ENCODE assay signal across 8 cellular contexts in the genomic region with DNA sequence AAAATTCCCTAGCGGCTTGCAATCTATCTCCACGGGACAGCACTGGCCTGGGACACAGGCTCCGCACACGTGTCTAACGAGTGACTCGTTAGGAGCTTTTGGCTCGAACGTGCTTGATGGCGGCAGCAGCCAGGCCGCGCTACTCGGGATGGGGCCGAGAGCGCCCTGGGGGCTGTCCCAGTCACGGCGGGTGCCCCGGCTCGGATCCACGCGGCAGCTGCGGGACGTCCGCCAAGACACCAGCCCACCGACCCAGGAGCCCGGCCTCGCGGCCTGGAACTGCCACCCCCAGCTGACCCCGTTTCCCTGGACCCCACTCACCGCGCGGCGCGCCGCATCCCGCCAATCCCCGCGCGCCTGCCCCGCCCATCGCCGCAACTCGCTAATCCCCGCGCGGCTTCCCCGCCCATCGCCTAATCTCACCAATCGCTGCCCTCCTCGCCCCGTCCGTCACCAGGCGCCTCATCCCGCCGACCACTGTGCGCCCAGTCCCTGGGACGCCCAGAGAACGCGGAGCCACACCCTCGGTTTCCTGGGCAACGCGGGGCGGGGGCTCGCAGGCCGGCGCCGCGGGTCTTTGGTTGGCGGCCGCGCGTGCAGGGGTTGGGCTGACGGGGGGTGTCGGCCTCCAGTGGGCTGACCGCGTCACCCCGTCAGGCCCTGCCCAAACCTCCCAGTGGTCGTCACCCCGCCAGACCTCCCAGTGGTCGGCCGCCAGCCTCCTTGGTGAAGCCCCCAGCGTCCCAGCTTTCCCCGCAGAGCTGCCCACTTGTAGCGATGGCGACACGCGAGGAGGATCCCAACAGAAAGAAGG. TPM values are rescaled to one million over a fixed set of nuclear protein-coding genes. Genes with fewer than 3 reads are reported as not detected.
DNase-seq lines count a peak whose midpoint lies in the region; TF ChIP-seq lines count a peak whose summit lies in the region.

A gene (minus strand): TSS at position 359 of the 814 bp plus-strand sequence. CDS start 1,495 bp downstream, outside the sequence.

- H3K79me2 ChIP-seq in neural cell (replicated peaks; ENCODE audit: insufficient read depth, low read length), result peaks cover 14% of the 10 kb centered on the region

- no peaks in the 10 kb centered on the region for H3F3A ChIP-seq in neural cell (ENCODE audit: insufficient read depth, low read length, poor library complexity, severe bottlenecking)

- TF ChIP-seq CTCF in neural cell (IDR thresholded peaks at IDR 0.05; ENCODE audit: poor library complexity, severe bottlenecking) (peak; percentile 29), stomach (IDR thresholded peaks at IDR 0.05) (no peak)

- H3K9ac ChIP-seq in neural cell (ENCODE audit: low read length), result peak within 1 kb of the TSS; percentile 71

- intact Hi-C loops in stomach (cut with DNase I; ENCODE audit: low total_unique reads), result loop anchor here (10.0 kb wide), 1 partner anchor 49 kb away; no protein-coding TSS in a partner anchor

- H3K27ac ChIP-seq in neural cell (ENCODE audit: low read length), result peak within 1 kb of the TSS; percentile 49
- H3K27ac ChIP-seq in stomach, result peak within 1 kb of the TSS; percentile 82 to 94 (median 93)

- DNase-seq in ELR (ENCODE audit: low read depth) (peak; percentile 99), H7 (peak; percentile 100), M059J (ENCODE audit: low read depth) (peak; percentile 97), SHP77 (lab: John Stamatoyannopoulos, UW) (peak; percentile 98 to 99), activated gamma-delta T cell (lab: John Stamatoyannopoulos, UW) (peak; percentile 95), fibroblast of the conjunctiva (ENCODE audit: low read depth) (peak; percentile 90), stomach (peak; percentile 97)

- no peak for TF ChIP-seq POLR2A in stomach (IDR thresholded peaks at IDR 0.05)

- 0 to 1% (median 0%) methylated on average over 52 to 86 of the region's 86 CpGs for WGBS in stomach, 5 donors

- peak within 1 kb of the TSS; percentile 82 for H2AFZ ChIP-seq in neural cell (ENCODE audit: low read depth, low read length)

- H3K36me3 ChIP-seq in H7 (replicated peaks; ENCODE audit: control insufficient read depth, insufficient read depth, low read length) (peaks cover 15% of the 10 kb centered on the region), neural cell (ENCODE audit: insufficient read depth, low read length) (no peaks in the 10 kb centered on the region), stomach (peaks cover 5 to 36% (median 28%) of the 10 kb centered on the region in 4 donors)

- H4K20me1 ChIP-seq in neural cell (ENCODE audit: insufficient read depth), result no peaks in the 10 kb centered on the region

- peaks cover 10% of the 10 kb centered on the region for H3K27me3 ChIP-seq in H7 (ENCODE audit: control insufficient read depth, insufficient read depth, low read length)
- no peaks in the 10 kb centered on the region for H3K27me3 ChIP-seq in neural cell (ENCODE audit: insufficient read depth, low read depth, low read length)
- no peaks in the 10 kb centered on the region for H3K27me3 ChIP-seq in stomach

- TF ChIP-seq RAD21 in neural cell (conservative IDR thresholded peaks at IDR 0.05), result peak; percentile 32

- H3K4me3 ChIP-seq in H7 (ENCODE audit: insufficient read depth, low read depth, low read length), result peak within 1 kb of the TSS; percentile 93
- H3K4me3 ChIP-seq in neural cell (ENCODE audit: low read length), result peak within 1 kb of the TSS; percentile 94
- peak within 1 kb of the TSS; percentile 59 to 91 (median 82) for H3K4me3 ChIP-seq in stomach

- peak within 1 kb of the TSS; percentile 92 for H3K4me2 ChIP-seq in neural cell (ENCODE audit: low read length)

- H3K9me2 ChIP-seq in neural cell (ENCODE audit: insufficient read depth, low read length), result no peaks in the 10 kb centered on the region

- H3K4me1 ChIP-seq in stomach, result peaks cover 6 to 45% (median 35%) of the 10 kb centered on the region in 4 donors

- H3K9me3 ChIP-seq in neural cell (ENCODE audit: low read length), result no peaks in the 10 kb centered on the region
- no peaks in the 10 kb centered on the region for H3K9me3 ChIP-seq in stomach

- peak; percentile 36 for TF ChIP-seq EP300 in neural cell (conservative IDR thresholded peaks at IDR 0.05; ENCODE audit: poor library complexity, severe bottlenecking)
- TF ChIP-seq EP300 in stomach (IDR thresholded peaks at IDR 0.05), result no peak

TF ChIP-seq in neural cell, 6 proteins besides CTCF, POLR2A, EP300 and RAD21:
- TF ChIP-seq, protein P1, sequence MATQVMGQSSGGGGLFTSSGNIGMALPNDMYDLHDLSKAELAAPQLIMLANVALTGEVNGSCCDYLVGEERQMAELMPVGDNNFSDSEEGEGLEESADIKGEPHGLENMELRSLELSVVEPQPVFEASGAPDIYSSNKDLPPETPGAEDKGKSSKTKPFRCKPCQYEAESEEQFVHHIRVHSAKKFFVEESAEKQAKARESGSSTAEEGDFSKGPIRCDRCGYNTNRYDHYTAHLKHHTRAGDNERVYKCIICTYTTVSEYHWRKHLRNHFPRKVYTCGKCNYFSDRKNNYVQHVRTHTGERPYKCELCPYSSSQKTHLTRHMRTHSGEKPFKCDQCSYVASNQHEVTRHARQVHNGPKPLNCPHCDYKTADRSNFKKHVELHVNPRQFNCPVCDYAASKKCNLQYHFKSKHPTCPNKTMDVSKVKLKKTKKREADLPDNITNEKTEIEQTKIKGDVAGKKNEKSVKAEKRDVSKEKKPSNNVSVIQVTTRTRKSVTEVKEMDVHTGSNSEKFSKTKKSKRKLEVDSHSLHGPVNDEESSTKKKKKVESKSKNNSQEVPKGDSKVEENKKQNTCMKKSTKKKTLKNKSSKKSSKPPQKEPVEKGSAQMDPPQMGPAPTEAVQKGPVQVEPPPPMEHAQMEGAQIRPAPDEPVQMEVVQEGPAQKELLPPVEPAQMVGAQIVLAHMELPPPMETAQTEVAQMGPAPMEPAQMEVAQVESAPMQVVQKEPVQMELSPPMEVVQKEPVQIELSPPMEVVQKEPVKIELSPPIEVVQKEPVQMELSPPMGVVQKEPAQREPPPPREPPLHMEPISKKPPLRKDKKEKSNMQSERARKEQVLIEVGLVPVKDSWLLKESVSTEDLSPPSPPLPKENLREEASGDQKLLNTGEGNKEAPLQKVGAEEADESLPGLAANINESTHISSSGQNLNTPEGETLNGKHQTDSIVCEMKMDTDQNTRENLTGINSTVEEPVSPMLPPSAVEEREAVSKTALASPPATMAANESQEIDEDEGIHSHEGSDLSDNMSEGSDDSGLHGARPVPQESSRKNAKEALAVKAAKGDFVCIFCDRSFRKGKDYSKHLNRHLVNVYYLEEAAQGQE (IDR thresholded peaks at IDR 0.05; ENCODE audit: borderline replicate concordance), result peak; percentile 18
- TF ChIP-seq EZH2 (IDR thresholded peaks at IDR 0.05; ENCODE audit: borderline replicate concordance, insufficient read depth, low read length, poor library complexity, severe bottlenecking) (no peak), MXI1 (conservative IDR thresholded peaks at IDR 0.05; ENCODE audit: poor library complexity, severe bottlenecking) (peak; percentile 97), SMC3 (conservative IDR thresholded peaks at IDR 0.05; ENCODE audit: poor library complexity) (no peak), TAF1 (IDR thresholded peaks at IDR 0.05; ENCODE audit: low read depth) (no peak), POLR2AphosphoS5 (IDR thresholded peaks at IDR 0.05) (peak; percentile 34)

RNA-seq across cellular contexts. Expression of the gene that starts here (rescaled TPM):
- total RNA-seq in H7 (2014; rRNA removed; shearing (Covaris generic)), result 134 and 136 TPM in 2 replicates
- total RNA-seq in M059J (2014; rRNA removed; shearing (Covaris generic)), result 85.3 and 127 TPM in 2 replicates
- polyA plus RNA-seq in neural cell, result 79.5 and 84.6 TPM in 2 replicates
- polyA minus RNA-seq in neural cell, result 55.0 and 57.5 TPM in 2 replicates
- total RNA-seq in stomach, result 10 to 100 TPM; 19.8 to 91.2 (median 34.3) TPM
- polyA plus RNA-seq in stomach, result 10 to 100 TPM; 77.2 to 85.4 (median 79.6) TPM

Comparison
In these comparisons a context has a peak if more than half of its experiments do, and no peak if none do; other contexts are left out.
1. Peak in every context shown above with its lines: DNase-seq, H3K4me3 ChIP-seq and H3K27ac ChIP-seq.